Comparison of ENCODE assay signal across 18 cellular contexts in genomic region chr2:73414651-73415050, GRCh38. TPM values are rescaled to one million over a fixed set of nuclear protein-coding genes. Genes with fewer than 3 reads are reported as not detected.
DNase-seq lines count a peak whose midpoint lies in the region; ATAC-seq, FAIRE-seq and TF ChIP-seq lines count a peak whose summit lies in the region.
"Had no signal": no experiment of that assay in that cellular context is flagged by ENCODE, and none has a peak within 500 bp of the region (broad histone marks: within the 10 kb centered on the region; RNA-seq: fewer than 3 reads in every experiment).

No MANE protein-coding gene starts in this region.

- H3K9me2 ChIP-seq in GM23248 (ENCODE audit: insufficient read depth) = no peaks in the 10 kb centered on the region

- ATAC-seq in central memory CD8-positive, alpha-beta T cell (replicated peaks; ENCODE audit: extremely low read depth, poor library complexity, severe bottlenecking) = no peak
- ATAC-seq in HG03457 (IDR thresholded peaks at IDR 0.05; ENCODE audit: unreplicated experiment) = no peak
- no peak for ATAC-seq in HG03460 (IDR thresholded peaks at IDR 0.05; ENCODE audit: unreplicated experiment)
- no peak for ATAC-seq in pancreas

- peak overlapping the region; percentile 11 for H3K27ac Mint-ChIP-seq in central memory CD8-positive, alpha-beta T cell (ENCODE audit: low read depth)
- H3K27ac Mint-ChIP-seq: IgD-negative memory B cell had no signal

- H2AFZ ChIP-seq in GM23248 (no peak overlapping the region), osteoblast (ENCODE audit: low read length) (no peak overlapping the region)

- peaks cover 2% of the 10 kb centered on the region for H3K36me3 Mint-ChIP-seq in central memory CD8-positive, alpha-beta T cell (ENCODE audit: insufficient read depth)

- DNase-seq in GM23248 (peak; percentile 40), LHCN-M2 (ENCODE audit: low read depth) (peak; percentile 72), osteoblast (ENCODE audit: insufficient read length, low spot score, missing footprints) (no peak), NCI-H2029 (lab: John Stamatoyannopoulos, UW) (no peak), pancreas (no peak)
- DNase-seq in central memory CD8-positive, alpha-beta T cell (ENCODE audit: low spot score in 2 of 2) = no peak
- DNase-seq: CD8-positive, alpha-beta memory T cell; DMS 273 treated with DMSO at 0.1 percent for 48 hours; H7; NCI-H1092; NCI-H1694; NCI-H774; Peyer's patch; SHP77 had no signal

- peaks cover 26% of the 10 kb centered on the region for H3F3A ChIP-seq in GM23248 (ENCODE audit: insufficient read depth)

- WGBS in GM23248 (ENCODE audit: low coverage in 1 of 2, low lambda C conversion rate in 2 of 2, missing lambda C conversion rate in 2 of 2), 2 experiments = 99% methylated on average over 3 of the region's 3 CpGs
- 95 to 99% methylated on average over 3 of the region's 3 CpGs for WGBS in pancreas, 2 donors

- H3K36me3 ChIP-seq in GM23248 (ENCODE audit: low read depth) (no peaks in the 10 kb centered on the region), osteoblast (ENCODE audit: insufficient read depth, low read length) (no peaks in the 10 kb centered on the region), pancreas (no peaks in the 10 kb centered on the region)

- H4K20me1 ChIP-seq in GM23248 (ENCODE audit: insufficient read depth) = no peaks in the 10 kb centered on the region
- peaks cover 13% of the 10 kb centered on the region for H4K20me1 ChIP-seq in osteoblast (ENCODE audit: insufficient read depth, low read length)
- H4K20me1 ChIP-seq: BLaER1 had no signal

- H3K9me3 Mint-ChIP-seq in central memory CD8-positive, alpha-beta T cell = no peaks in the 10 kb centered on the region
- H3K9me3 Mint-ChIP-seq: CD8-positive, alpha-beta memory T cell had no signal

- no peak overlapping the region for H3K9ac ChIP-seq in GM23248
- H3K9ac ChIP-seq: BLaER1 had no signal

- no peak overlapping the region for H3K27ac ChIP-seq in GM23248
- no peak overlapping the region for H3K27ac ChIP-seq in osteoblast (ENCODE audit: low read depth, low read length)
- no peak overlapping the region for H3K27ac ChIP-seq in pancreas
- H3K27ac ChIP-seq: BLaER1, Peyer's patch had no signal

- no peak for FAIRE-seq in pancreas (lab: Jason Lieb, UNC)

- intact Hi-C loops in pancreas (cut with DNase I) = no loop called here

- peaks cover 17% of the 10 kb centered on the region for H3K4me1 Mint-ChIP-seq in central memory CD8-positive, alpha-beta T cell

- no peak for TF ChIP-seq CTCF in osteoblast (IDR thresholded peaks at IDR 0.05; ENCODE audit: extremely low read depth, low read depth, low read length)
- no peak for TF ChIP-seq CTCF in pancreas (IDR thresholded peaks at IDR 0.05)

- H3K4me3 Mint-ChIP-seq in central memory CD8-positive, alpha-beta T cell = no peak overlapping the region
- H3K4me3 Mint-ChIP-seq: CD8-positive, alpha-beta memory T cell; IgD-negative memory B cell had no signal

- peaks cover 21% of the 10 kb centered on the region; the same call in 1 of the 2 replicates for H3K79me2 ChIP-seq in GM23248 (ENCODE audit: insufficient read depth)
- H3K79me2 ChIP-seq in osteoblast (ENCODE audit: insufficient read depth, low read length) = peaks cover 3% of the 10 kb centered on the region

- in situ Hi-C loops in GM23248 (cut with MboI) = no loop called here

- H3K4me1 ChIP-seq in GM23248 (ENCODE audit: insufficient read depth) (peaks cover 21% of the 10 kb centered on the region), osteoblast (ENCODE audit: insufficient read depth, low read length) (peaks cover 18% of the 10 kb centered on the region), pancreas (peaks cover 0 to 8% (median 0%) of the 10 kb centered on the region in 3 donors)
- H3K4me1 ChIP-seq: BLaER1, Peyer's patch had no signal

- H3K27me3 ChIP-seq in GM23248 (replicated peaks; ENCODE audit: insufficient read depth) (no peaks in the 10 kb centered on the region), osteoblast (ENCODE audit: insufficient read depth, low read length) (no peaks in the 10 kb centered on the region), pancreas (no peaks in the 10 kb centered on the region)
- H3K27me3 ChIP-seq: BLaER1, Peyer's patch had no signal

- no peaks in the 10 kb centered on the region for H3K27me3 Mint-ChIP-seq in central memory CD8-positive, alpha-beta T cell
- H3K27me3 Mint-ChIP-seq: CD8-positive, alpha-beta memory T cell; IgD-negative memory B cell had no signal

- H3K9me3 ChIP-seq in GM23248 (ENCODE audit: low read depth) (no peaks in the 10 kb centered on the region), osteoblast (ENCODE audit: low read depth, low read length) (no peaks in the 10 kb centered on the region), pancreas (no peaks in the 10 kb centered on the region)
- H3K9me3 ChIP-seq: Peyer's patch had no signal

- H3K4me2 ChIP-seq in GM23248 (ENCODE audit: unreplicated experiment) = no peak overlapping the region
- peak overlapping the region; percentile 30 for H3K4me2 ChIP-seq in osteoblast (ENCODE audit: insufficient read depth, low read length)
- H3K4me2 ChIP-seq: BLaER1 had no signal

- H3K4me3 ChIP-seq in GM23248 (no peak overlapping the region), osteoblast (ENCODE audit: insufficient read depth, low read length) (no peak overlapping the region), pancreas (no peak overlapping the region)
- H3K4me3 ChIP-seq: BLaER1, Peyer's patch had no signal

RNA-seq across cellular contexts. Expression of gene ALMS1, which starts 29.0 kb away (rescaled TPM):
- total RNA-seq in GM23248 (2014; rRNA removed; shearing (Covaris generic)) = 9.8 and 15.9 TPM in 2 replicates
- polyA plus RNA-seq in GM23248 (2016; fragmentation: Nextera tagmentation; extraction: Ambion mirVana) (3.1 and 3.4 TPM in 2 replicates), pancreas (1 to 10 TPM; 7.8 to 8.5 TPM)
- total RNA-seq in LHCN-M2 (2014; rRNA removed) (16.1 and 19.7 TPM in 2 replicates), osteoblast (22.1 and 26.5 TPM in 2 replicates), pancreas (10 to 100 TPM; 12.0 to 19.8 (median 14.3) TPM)
- 4.9 TPM for polyA plus RNA-seq in LHCN-M2 (2012)

Comparison
In these comparisons a context has a peak if more than half of its experiments do, and no peak if none do; other contexts are left out.
1. DNase-seq: peak in GM23248 (single experiment) and LHCN-M2 (single experiment); none in central memory CD8-positive, alpha-beta T cell (0 of 2), osteoblast (single experiment), NCI-H2029 (single experiment) and pancreas (0 of 6).